ENCODE assay signal across 8 cellular contexts in genomic region chr7:5420108-5420840, GRCh38. TPM values are rescaled to one million over a fixed set of nuclear protein-coding genes. Genes with fewer than 3 reads are reported as not detected.
DNase-seq lines count a peak whose midpoint lies in the region; ATAC-seq and TF ChIP-seq lines count a peak whose summit lies in the region.

No MANE protein-coding gene starts in this region.

- no peaks in the 10 kb centered on the region for H3K36me3 ChIP-seq in ACC112 (ENCODE audit: insufficient read depth, low read length)
- no peaks in the 10 kb centered on the region for H3K36me3 ChIP-seq in body of pancreas (replicated peaks in 1 of 2; ENCODE audit: insufficient read depth in 1 of 2, low read depth in 2 of 2)
- H3K36me3 ChIP-seq in kidney epithelial cell (ENCODE audit: control insufficient read depth, insufficient read depth, low read length) = no peaks in the 10 kb centered on the region

- peaks cover 27 to 47% of the 10 kb centered on the region in 2 donors for H3K4me1 Mint-ChIP-seq in stimulated activated naive B cell treated with anti-CD40 and anti-IgM and Interleukin-4, amounts not matched to agents 10 μg/mL and 1 μg/mL and 100 μg/mL, for 72 hours

- no peaks in the 10 kb centered on the region for H3K36me3 Mint-ChIP-seq in stimulated activated naive B cell treated with anti-CD40 and anti-IgM and Interleukin-4, amounts not matched to agents 10 μg/mL and 1 μg/mL and 100 μg/mL, for 72 hours

- peak overlapping the region; percentile 82 for H3K4me3 Mint-ChIP-seq in stimulated activated naive B cell treated with anti-CD40 and anti-IgM and Interleukin-4, amounts not matched to agents 10 μg/mL and 1 μg/mL and 100 μg/mL, for 72 hours

- DNase-seq in HuH-7.5 (ENCODE audit: low spot score) = peak; percentile 36
- peak; percentile 28 to 47 (median 39) for DNase-seq in body of pancreas
- no peak for DNase-seq in kidney epithelial cell (ENCODE audit: low read depth)
- DNase-seq in stimulated activated naive B cell treated with anti-CD40 and anti-IgM and Interleukin-4, amounts not matched to agents 10 μg/mL and 1 μg/mL and 100 μg/mL, for 72 hours = no peak
- no peak for DNase-seq in mesenteric fat pad (ENCODE audit: low spot score)
- DNase-seq in T1000 (lab: John Stamatoyannopoulos, UW) = no peak

- H3K27me3 ChIP-seq in ACC112 (ENCODE audit: insufficient read depth, low read length) = no peaks in the 10 kb centered on the region
- H3K27me3 ChIP-seq in body of pancreas = no peaks in the 10 kb centered on the region
- H3K27me3 ChIP-seq in kidney epithelial cell (ENCODE audit: control insufficient read depth, insufficient read depth, low read length) = no peaks in the 10 kb centered on the region

- TF ChIP-seq POLR2A in body of pancreas (IDR thresholded peaks at IDR 0.05) = no peak

- 0 to 1% methylated on average over 18 to 75 of the region's 75 CpGs for WGBS in body of pancreas, 2 donors

- no peaks in the 10 kb centered on the region for H3K9me3 Mint-ChIP-seq in stimulated activated naive B cell treated with anti-CD40 and anti-IgM and Interleukin-4, amounts not matched to agents 10 μg/mL and 1 μg/mL and 100 μg/mL, for 72 hours

- peak overlapping the region; percentile 34; the same call in 1 of the 2 replicates for H3K27ac ChIP-seq in ACC112 (ENCODE audit: low read depth, low read length)
- H3K27ac ChIP-seq in body of pancreas = peak overlapping the region; percentile 92 to 100 (median 98)

- H3K4me3 ChIP-seq in ACC112 (ENCODE audit: low read depth, low read length) = peak overlapping the region; percentile 85
- peak overlapping the region; percentile 47 to 73 for H3K4me3 ChIP-seq in body of pancreas
- H3K4me3 ChIP-seq in kidney epithelial cell (ENCODE audit: low read depth, low read length) = peak overlapping the region; percentile 78

- peak overlapping the region; percentile 89 for H3K27ac Mint-ChIP-seq in stimulated activated naive B cell treated with anti-CD40 and anti-IgM and Interleukin-4, amounts not matched to agents 10 μg/mL and 1 μg/mL and 100 μg/mL, for 72 hours

- intact Hi-C loops in body of pancreas (cut with DNase I) = no loop called here

- peaks cover 89% of the 10 kb centered on the region for H3K79me2 ChIP-seq in ACC112 (ENCODE audit: control insufficient read depth, insufficient read depth, low read length, unreplicated experiment)

- no peaks in the 10 kb centered on the region for H3K9me3 ChIP-seq in body of pancreas

- H2AFZ ChIP-seq in ACC112 (ENCODE audit: low read length, unreplicated experiment) = no peak overlapping the region

- H3K4me1 ChIP-seq in ACC112 (ENCODE audit: control insufficient read depth, insufficient read depth, low read length, unreplicated experiment) (peaks cover 23% of the 10 kb centered on the region), body of pancreas (peaks cover 22% of the 10 kb centered on the region)

- no peak for ATAC-seq in body of pancreas
- peak in 1 of 2 donors; percentile 32 for ATAC-seq in stimulated activated naive B cell treated with anti-CD40 and anti-IgM and Interleukin-4, amounts not matched to agents 10 μg/mL and 1 μg/mL and 100 μg/mL, for 72 hours (replicated peaks)
- ATAC-seq in HG03108 (IDR thresholded peaks at IDR 0.05; ENCODE audit: unreplicated experiment) = no peak

- peaks cover 49 to 74% of the 10 kb centered on the region in 2 donors for H3K27me3 Mint-ChIP-seq in stimulated activated naive B cell treated with anti-CD40 and anti-IgM and Interleukin-4, amounts not matched to agents 10 μg/mL and 1 μg/mL and 100 μg/mL, for 72 hours

- no peak for TF ChIP-seq CTCF in body of pancreas (IDR thresholded peaks at IDR 0.05)
- TF ChIP-seq CTCF in kidney epithelial cell (IDR thresholded peaks at IDR 0.05; ENCODE audit: insufficient read depth, low read length, poor library complexity, severe bottlenecking) = no peak

RNA-seq across cellular contexts. Expression of gene TNRC18, which starts 3.4 kb away (rescaled TPM):
- 100 to 1,000 TPM in 1 of 2 donors, 10 to 100 TPM in 1; 87.9 to 201 TPM for total RNA-seq in body of pancreas
- total RNA-seq in kidney epithelial cell = 31.6 and 38.4 TPM in 2 replicates
- 69.4 TPM for total RNA-seq in mesenteric fat pad

Comparison
In these comparisons a context has a peak if more than half of its experiments do, and no peak if none do; other contexts are left out.
1. DNase-seq: peak in HuH-7.5 (single experiment) and body of pancreas (4 of 4); none in kidney epithelial cell (single experiment), stimulated activated naive B cell treated with anti-CD40 and anti-IgM and Interleukin-4, amounts not matched to agents 10 μg/mL and 1 μg/mL and 100 μg/mL, for 72 hours (single experiment), mesenteric fat pad (single experiment) and T1000 (single experiment).
2. Peak in every context shown above with its lines, with median percentiles within 50 percentile points of each other: H3K4me3 ChIP-seq.